ENCODE assay signal across 10 cellular contexts in genomic region chr2:84942964-84943421, GRCh38. TPM values are rescaled to one million over a fixed set of nuclear protein-coding genes. Genes with fewer than 3 reads are reported as not detected.
DNase-seq lines count a peak whose midpoint lies in the region; ATAC-seq and TF ChIP-seq lines count a peak whose summit lies in the region.
"Had no signal": no experiment of that assay in that cellular context is flagged by ENCODE, and none has a peak within 500 bp of the region (broad histone marks: within the 10 kb centered on the region; RNA-seq: fewer than 3 reads in every experiment).

No MANE protein-coding gene starts in this region.

- no TSS peak for BruUV-seq in MCF 10A (replicated peaks; lab: Mats Ljungman, UMichigan)

- DNase-seq in MCF 10A (ENCODE audit: unreplicated experiment) (no peak), breast epithelium (ENCODE audit: low spot score in 2 of 2) (no peak), GDM1 (lab: John Stamatoyannopoulos, UW) (no peak), GF-D8 (lab: John Stamatoyannopoulos, UW) (no peak)
- no peak for DNase-seq in stimulated activated naive CD8-positive, alpha-beta T cell treated with anti-CD3 and anti-CD28 coated beads, Interleukin-15, amount 100 ng/mL, for 72 hours
- DNase-seq in stimulated activated CD4-positive, alpha-beta T cell treated with anti-CD3 and anti-CD28 coated beads, Interleukin-1b, Interleukin-23, amount 100 ng/mL, for 48 hours: no peak
- DNase-seq: RPMI8226 had no signal

- no peak overlapping the region for H2AFZ ChIP-seq in OCI-LY3 (ENCODE audit: low read depth, low read length)

- POLR2A ChIA-PET in MCF 10A (lab: Yijun Ruan, JAX): interaction anchor here (0.6 to 6.8 kb wide), 5 partner anchors 11 to 27 kb away, joined by 4 to 96 read pairs (median 4); no protein-coding TSS in a partner anchor

- H3K27ac ChIP-seq in breast epithelium: no peak overlapping the region
- H3K27ac ChIP-seq in OCI-LY3 (ENCODE audit: low read length): peak overlapping the region; percentile 99

- H3K79me2 ChIP-seq in OCI-LY3 (ENCODE audit: low read length): peaks cover 9% of the 10 kb centered on the region; the same call in 1 of the 2 replicates

- peaks cover 14% of the 10 kb centered on the region for H3K36me3 Mint-ChIP-seq in MCF 10A (ENCODE audit: insufficient read depth, unreplicated experiment)

- H3K27me3 Mint-ChIP-seq in MCF 10A (ENCODE audit: insufficient read depth, unreplicated experiment): no peaks in the 10 kb centered on the region
- no peaks in the 10 kb centered on the region for H3K27me3 Mint-ChIP-seq in stimulated activated naive CD8-positive, alpha-beta T cell treated with anti-CD3 and anti-CD28 coated beads, Interleukin-15, amount 100 ng/mL, for 72 hours
- H3K27me3 Mint-ChIP-seq: dendritic cell treated with granulocyte-macrophage colony-stimulating factor and Interleukin-4, amounts not matched to agents 40 ng/mL and 50 ng/mL, for 4 days had no signal

- H3K4me2 ChIP-seq in OCI-LY3 (ENCODE audit: low read length): peak overlapping the region; percentile 61

- H3K9me3 Mint-ChIP-seq in MCF 10A (ENCODE audit: unreplicated experiment): no peaks in the 10 kb centered on the region
- H3K9me3 Mint-ChIP-seq in stimulated activated naive CD8-positive, alpha-beta T cell treated with anti-CD3 and anti-CD28 coated beads, Interleukin-15, amount 100 ng/mL, for 72 hours: no peaks in the 10 kb centered on the region
- H3K9me3 Mint-ChIP-seq: dendritic cell treated with granulocyte-macrophage colony-stimulating factor and Interleukin-4, amounts not matched to agents 40 ng/mL and 50 ng/mL, for 4 days had no signal

- TF ChIP-seq CTCF in MCF 10A (IDR thresholded peaks at IDR 0.05; ENCODE audit: unreplicated experiment) (no peak), breast epithelium (IDR thresholded peaks at IDR 0.05) (no peak), OCI-LY3 (IDR thresholded peaks at IDR 0.05; ENCODE audit: low read depth, low read length) (no peak)

- H3K36me3 ChIP-seq in breast epithelium: no peaks in the 10 kb centered on the region
- peaks cover 5% of the 10 kb centered on the region for H3K36me3 ChIP-seq in OCI-LY3 (replicated peaks; ENCODE audit: low read depth, low read length)

- TF ChIP-seq POLR2A in breast epithelium (IDR thresholded peaks at IDR 0.05): no peak

- H3K4me1 ChIP-seq in breast epithelium (no peaks in the 10 kb centered on the region), OCI-LY3 (ENCODE audit: low read length) (peaks cover 89% of the 10 kb centered on the region)

- CTCF ChIA-PET in MCF 10A (lab: Yijun Ruan, JAX): interaction anchor here (0.6 to 7.0 kb wide), 6 partner anchors 15 to 111 kb away, joined by 3 to 64 read pairs (median 3); no protein-coding TSS in a partner anchor

- peak; percentile 43 for ATAC-seq in HG02852 (IDR thresholded peaks at IDR 0.05; ENCODE audit: unreplicated experiment)
- ATAC-seq in stimulated activated naive CD8-positive, alpha-beta T cell treated with anti-CD3 and anti-CD28 coated beads, Interleukin-15, amount 100 ng/mL, for 72 hours: peak; percentile 4

- H3K9me3 ChIP-seq in breast epithelium (no peaks in the 10 kb centered on the region), OCI-LY3 (ENCODE audit: insufficient read depth, low read length) (no peaks in the 10 kb centered on the region)

- H3K4me1 Mint-ChIP-seq in MCF 10A (ENCODE audit: insufficient read depth, unreplicated experiment): peaks cover 23% of the 10 kb centered on the region
- peaks cover 88% of the 10 kb centered on the region for H3K4me1 Mint-ChIP-seq in stimulated activated naive CD8-positive, alpha-beta T cell treated with anti-CD3 and anti-CD28 coated beads, Interleukin-15, amount 100 ng/mL, for 72 hours

- no peak overlapping the region for H3K4me3 ChIP-seq in breast epithelium
- peak overlapping the region; percentile 38; the same call in 1 of the 2 replicates for H3K4me3 ChIP-seq in OCI-LY3 (ENCODE audit: low read length)

- peak overlapping the region; percentile 45; the same call in 1 of the 2 replicates for H3K9ac ChIP-seq in OCI-LY3 (ENCODE audit: low read length)

- H3K27ac Mint-ChIP-seq in MCF 10A (ENCODE audit: low read depth, unreplicated experiment): peak overlapping the region; percentile 87
- peak overlapping the region; percentile 72 to 94 for H3K27ac Mint-ChIP-seq in stimulated activated naive CD8-positive, alpha-beta T cell treated with anti-CD3 and anti-CD28 coated beads, Interleukin-15, amount 100 ng/mL, for 72 hours

- H4K20me1 ChIP-seq in OCI-LY3 (ENCODE audit: insufficient read depth, low read length): no peaks in the 10 kb centered on the region

- H3K4me3 Mint-ChIP-seq in MCF 10A (ENCODE audit: unreplicated experiment): no peak overlapping the region
- H3K4me3 Mint-ChIP-seq in stimulated activated naive CD8-positive, alpha-beta T cell treated with anti-CD3 and anti-CD28 coated beads, Interleukin-15, amount 100 ng/mL, for 72 hours: peak overlapping the region; percentile 6 to 65
- H3K4me3 Mint-ChIP-seq: dendritic cell treated with granulocyte-macrophage colony-stimulating factor and Interleukin-4, amounts not matched to agents 40 ng/mL and 50 ng/mL, for 4 days had no signal

- intact Hi-C loops in MCF 10A (cut with micrococcal nuclease): no loop called here
- intact Hi-C loops in breast epithelium (cut with DNase I; ENCODE audit: low total_unique reads): no loop called here

- H3K27me3 ChIP-seq in breast epithelium: no peaks in the 10 kb centered on the region
- no peaks in the 10 kb centered on the region for H3K27me3 ChIP-seq in OCI-LY3 (ENCODE audit: low read depth, low read length)

RNA-seq across cellular contexts. Expression of gene KCMF1, which starts 28.0 kb away (rescaled TPM):
- 169 and 170 TPM in 2 replicates for total RNA-seq in MCF 10A (2022)
- total RNA-seq in breast epithelium: 10 to 100 TPM; 35.7 to 68.6 (median 49.3) TPM

RNA-seq across cellular contexts. Expression of gene TMSB10, which starts 37.5 kb away (rescaled TPM):
- total RNA-seq in MCF 10A (2022) (3,313 and 3,349 TPM in 2 replicates), breast epithelium (1,000 to 10,000 TPM; 1,918 to 5,529 (median 3,700) TPM)
